ENCODE assay signal across 21 cellular contexts in the genomic region with DNA sequence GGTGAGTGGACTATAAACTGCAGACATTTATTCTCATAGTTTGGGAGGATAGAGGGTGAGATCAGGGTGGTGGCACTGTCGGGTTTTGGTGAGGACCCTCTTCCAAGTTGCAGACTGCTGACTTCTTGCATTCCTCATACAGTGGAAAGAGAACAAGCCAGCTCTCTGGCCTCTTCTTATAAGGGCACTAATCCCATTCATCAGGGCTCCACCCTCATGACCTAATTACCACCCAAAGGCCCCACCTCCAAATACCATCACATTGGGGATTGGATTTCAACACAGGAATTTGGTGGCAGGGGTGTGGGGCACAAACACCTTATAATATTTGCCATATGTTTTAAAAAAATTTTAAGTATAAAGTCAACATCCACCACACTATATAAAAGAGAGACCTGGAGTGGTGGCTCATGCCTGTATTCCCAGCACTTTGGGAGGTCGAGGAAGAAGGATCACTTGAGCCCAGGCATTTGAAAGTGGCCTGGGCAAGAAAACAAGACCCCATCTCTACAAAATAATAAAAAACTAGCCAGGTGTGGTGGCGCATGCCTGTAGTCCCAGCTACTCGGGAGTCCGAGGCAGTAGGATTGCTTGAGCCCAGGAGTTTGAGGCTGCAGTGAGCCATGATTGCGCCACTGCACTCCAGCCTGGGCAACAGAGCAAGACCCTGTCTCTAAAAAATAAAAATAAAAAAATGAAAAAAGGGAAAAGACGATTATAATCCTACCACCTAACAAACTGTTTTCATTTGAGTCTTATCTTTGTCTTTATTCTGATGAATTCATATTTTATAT. TPM values are rescaled to one million over a fixed set of nuclear protein-coding genes. Genes with fewer than 3 reads are reported as not detected.
"Had no signal": no experiment of that assay in that cellular context is flagged by ENCODE, and none has a peak within 500 bp of the region (broad histone marks: within the 10 kb centered on the region; RNA-seq: fewer than 3 reads in every experiment).

No MANE protein-coding gene starts in this region.

- H3K36me3 ChIP-seq: breast epithelium, heart left ventricle, left lung, pancreas, right atrium auricular region, uterus had no signal

- H3K4me3 ChIP-seq: breast epithelium, heart left ventricle, left lung, lung, mucosa of descending colon, pancreas, right atrium auricular region, uterus had no signal

- H3K27ac ChIP-seq: breast epithelium, left lung, pancreas, uterus had no signal

- H3K9me3 ChIP-seq: breast epithelium, left lung, mucosa of descending colon, pancreas, right atrium auricular region, uterus had no signal

- H3K27me3 ChIP-seq: breast epithelium, heart left ventricle, left lung, pancreas, right atrium auricular region, uterus had no signal

- H3K27me3 Mint-ChIP-seq: type B pancreatic cell had no signal

- DNase-seq: activated B cell treated with CpG ODN at 0.5 μM for 24 hours; activated CD8-positive, alpha-beta memory T cell treated with anti-CD3 and anti-CD28 coated beads, Interleukin-2, amount 10 ng/mL, durations not matched to agents 7 days and 5 days; activated CD8-positive, alpha-beta T cell treated with anti-CD3 and anti-CD28 coated beads, Interleukin-2, amount 10 ng/mL, durations not matched to agents 7 days and 5 days; activated T-cell treated with anti-CD3 and anti-CD28 coated beads, Interleukin-2, amount 50 U/mL, for 48 hours; heart left ventricle; hypothalamus; left lung; mesendoderm; mucosa of descending colon; pancreas; stimulated activated CD4-positive, alpha-beta T cell treated with anti-CD3 and anti-CD28 coated beads, Interleukin-4, amount 100 ng/mL, for 1 hour; stimulated activated naive CD8-positive, alpha-beta T cell treated with anti-CD3 and anti-CD28 coated beads, Interleukin-15, Interleukin-2, amounts not matched to agents 100 U/mL and 50 U/mL, for 24 hours; uterus had no signal

- H3K4me1 Mint-ChIP-seq: activated B cell treated with CpG ODN at 0.5 μM for 24 hours; central memory CD8-positive, alpha-beta T cell had no signal

- H3K9me3 Mint-ChIP-seq: activated B cell treated with CpG ODN at 0.5 μM for 24 hours; activated naive CD4-positive, alpha-beta T cell treated with anti-CD3 and anti-CD28 coated beads, Interleukin-2, amount 50 U/mL, for 72 hours; activated T-helper 2 cell treated with anti-CD3 and anti-CD28 coated beads, Interferon-gamma antibody, Interleukin-2, Interleukin-4, amounts not matched to agents 10 μg/mL and 5 μg/mL and 100 μg/mL, durations not matched to agents 14 hours and 24 hours and 36 hours; central memory CD8-positive, alpha-beta T cell; dendritic cell treated with granulocyte-macrophage colony-stimulating factor and Interleukin-4, amounts not matched to agents 40 ng/mL and 50 ng/mL, for 4 days; type B pancreatic cell had no signal

- H3K27ac Mint-ChIP-seq: activated B cell treated with CpG ODN at 0.5 μM for 24 hours; activated CD8-positive, alpha-beta T cell treated with anti-CD3 and anti-CD28 coated beads, Interleukin-2, amount 10 ng/mL, durations not matched to agents 7 days and 5 days; activated naive CD4-positive, alpha-beta T cell treated with anti-CD3 and anti-CD28 coated beads, Interleukin-2, amount 50 U/mL, for 72 hours; activated T-helper 2 cell treated with anti-CD3 and anti-CD28 coated beads, Interferon-gamma antibody, Interleukin-2, Interleukin-4, amounts not matched to agents 10 μg/mL and 5 μg/mL and 100 μg/mL, durations not matched to agents 14 hours and 24 hours and 36 hours; dendritic cell treated with granulocyte-macrophage colony-stimulating factor and Interleukin-4, amounts not matched to agents 40 ng/mL and 50 ng/mL, for 4 days; type B pancreatic cell had no signal

- H3K4me1 ChIP-seq: breast epithelium had no signal

- H3K36me3 Mint-ChIP-seq: activated CD8-positive, alpha-beta memory T cell treated with anti-CD3 and anti-CD28 coated beads, Interleukin-2, amount 10 ng/mL, durations not matched to agents 7 days and 5 days; activated naive CD4-positive, alpha-beta T cell treated with anti-CD3 and anti-CD28 coated beads, Interleukin-2, amount 50 U/mL, for 72 hours had no signal

- H3K4me3 Mint-ChIP-seq: activated B cell treated with CpG ODN at 0.5 μM for 24 hours; activated CD8-positive, alpha-beta memory T cell treated with anti-CD3 and anti-CD28 coated beads, Interleukin-2, amount 10 ng/mL, durations not matched to agents 7 days and 5 days; activated CD8-positive, alpha-beta T cell treated with anti-CD3 and anti-CD28 coated beads, Interleukin-2, amount 10 ng/mL, durations not matched to agents 7 days and 5 days; central memory CD8-positive, alpha-beta T cell; dendritic cell treated with granulocyte-macrophage colony-stimulating factor and Interleukin-4, amounts not matched to agents 40 ng/mL and 50 ng/mL, for 4 days had no signal

- ATAC-seq: activated CD8-positive, alpha-beta T cell treated with anti-CD3 and anti-CD28 coated beads, Interleukin-2, amount 10 ng/mL, durations not matched to agents 7 days and 5 days; activated naive CD4-positive, alpha-beta T cell treated with anti-CD3 and anti-CD28 coated beads, Interleukin-2, amount 50 U/mL, for 72 hours; heart left ventricle; left lung; mucosa of descending colon; pancreas; stimulated activated naive CD8-positive, alpha-beta T cell treated with anti-CD3 and anti-CD28 coated beads, Interleukin-15, Interleukin-2, amounts not matched to agents 100 U/mL and 50 U/mL, for 24 hours had no signal

RNA-seq across cellular contexts. Expression of a gene that starts 44.0 kb away (rescaled TPM):
- total RNA-seq: activated CD8-positive, alpha-beta memory T cell treated with anti-CD3 and anti-CD28 coated beads, Interleukin-2, amount 10 ng/mL, durations not matched to agents 7 days and 5 days; activated CD8-positive, alpha-beta T cell treated with anti-CD3 and anti-CD28 coated beads, Interleukin-2, amount 10 ng/mL, durations not matched to agents 7 days and 5 days had no signal
